1 cellular context compared by ENCODE assay signal in genomic region chr6:14742171-14742570, GRCh38.
TF ChIP-seq lines count a peak whose summit lies in the region.

No MANE protein-coding gene starts in this region.

TF ChIP-seq in K562, 482 proteins besides CTCF, POLR2A, EP300 and RAD21 (continued from another document):
- TF ChIP-seq THRB (CRISPR knock-in tag; conservative IDR thresholded peaks at IDR 0.05) (no peak), STAT6 (CRISPR knock-in tag; IDR thresholded peaks at IDR 0.05) (no peak), GABPB2 (CRISPR knock-in tag; conservative IDR thresholded peaks at IDR 0.05) (no peak), EHMT2 (IDR thresholded peaks at IDR 0.05) (0 out of 2 replicates have a peak, but pooled peaks have one; percentile 35), FIP1L1 (IDR thresholded peaks at IDR 0.05; ENCODE audit: low read depth, low read length, poor library complexity, severe bottlenecking) (no peak), NR1H2 (CRISPR knock-in tag; IDR thresholded peaks at IDR 0.05) (no peak), CHAMP1 (IDR thresholded peaks at IDR 0.05) (no peak), ZNF449 (CRISPR knock-in tag; IDR thresholded peaks at IDR 0.05) (no peak), NR4A1 (CRISPR knock-in tag; IDR thresholded peaks at IDR 0.05) (no peak), NR4A1 (tag; IDR thresholded peaks at IDR 0.05) (no peak), YY1 (IDR thresholded peaks at IDR 0.05; ENCODE audit: borderline replicate concordance in 1 of 3, control insufficient read depth in 1 of 3, extremely low read depth in 1 of 3, insufficient read depth in 3 of 3, insufficient read length in 1 of 3, insufficient replicate concordance in 2 of 3, low read depth in 1 of 3, low read length in 2 of 3) (peak in 1 of 3 experiments; percentile 51)
- TF ChIP-seq, protein P1, sequence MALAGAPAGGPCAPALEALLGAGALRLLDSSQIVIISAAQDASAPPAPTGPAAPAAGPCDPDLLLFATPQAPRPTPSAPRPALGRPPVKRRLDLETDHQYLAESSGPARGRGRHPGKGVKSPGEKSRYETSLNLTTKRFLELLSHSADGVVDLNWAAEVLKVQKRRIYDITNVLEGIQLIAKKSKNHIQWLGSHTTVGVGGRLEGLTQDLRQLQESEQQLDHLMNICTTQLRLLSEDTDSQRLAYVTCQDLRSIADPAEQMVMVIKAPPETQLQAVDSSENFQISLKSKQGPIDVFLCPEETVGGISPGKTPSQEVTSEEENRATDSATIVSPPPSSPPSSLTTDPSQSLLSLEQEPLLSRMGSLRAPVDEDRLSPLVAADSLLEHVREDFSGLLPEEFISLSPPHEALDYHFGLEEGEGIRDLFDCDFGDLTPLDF (CRISPR knock-in tag; IDR thresholded peaks at IDR 0.05) = no peak
